8 cellular contexts compared by ENCODE assay signal in genomic region chr2:223797811-223798721, GRCh38. TPM values are rescaled to one million over a fixed set of nuclear protein-coding genes. Genes with fewer than 3 reads are reported as not detected.
A peak's percentile ranks its signal among the peaks of the same experiment; 100 is the strongest.
DNase-seq lines count a peak whose midpoint lies in the region; ATAC-seq and TF ChIP-seq lines count a peak whose summit lies in the region.

No MANE protein-coding gene starts in this region.

- H3K9me2 ChIP-seq in OCI-LY1 (ENCODE audit: low read depth, low read length): no peaks in the 10 kb centered on the region

- H3K79me2 ChIP-seq in OCI-LY1 (ENCODE audit: insufficient read depth, low read length) (peaks cover 56% of the 10 kb centered on the region), neural progenitor cell (ENCODE audit: low read depth) (no peaks in the 10 kb centered on the region)

- intact Hi-C loops in lower leg skin (cut with DNase I; ENCODE audit: low total_unique reads): no loop called here

- no peak overlapping the region for H3K27ac Mint-ChIP-seq in neural progenitor cell

- no peak for TF ChIP-seq POLR2A in lower leg skin (IDR thresholded peaks at IDR 0.05)

- no peaks in the 10 kb centered on the region for H3K4me1 Mint-ChIP-seq in neural progenitor cell

- H3K4me3 ChIP-seq in GM06990 (replicated peaks; ENCODE audit: low read depth, low read length) (no peak overlapping the region), OCI-LY1 (ENCODE audit: low read depth, low read length, poor library complexity, severe bottlenecking) (no peak overlapping the region), epithelial cell of proximal tubule (ENCODE audit: low read depth, low read length) (no peak overlapping the region), neural progenitor cell (no peak overlapping the region), lower leg skin (ENCODE audit: low read depth, poor library complexity, severe bottlenecking) (no peak overlapping the region)

- 79 to 83% methylated on average over 4 of the region's 4 CpGs for WGBS in lower leg skin, 2 donors

- peaks cover 3% of the 10 kb centered on the region for H3K27me3 Mint-ChIP-seq in neural progenitor cell (ENCODE audit: insufficient read depth, low read depth)

- H3K27me3 ChIP-seq in GM06990 (replicated peaks; ENCODE audit: control insufficient read depth, insufficient read depth, low read length) (no peaks in the 10 kb centered on the region), OCI-LY1 (ENCODE audit: insufficient read depth, low read length) (no peaks in the 10 kb centered on the region), neural progenitor cell (no peaks in the 10 kb centered on the region)

- H4K20me1 ChIP-seq in OCI-LY1 (ENCODE audit: insufficient read depth, low read length) (no peaks in the 10 kb centered on the region), neural progenitor cell (ENCODE audit: low read depth) (no peaks in the 10 kb centered on the region)

- H3K27ac ChIP-seq in OCI-LY1 (ENCODE audit: low read depth, low read length, poor library complexity, severe bottlenecking) (peak overlapping the region; percentile 76), neural progenitor cell (no peak overlapping the region)

- H3K9me3 Mint-ChIP-seq in neural progenitor cell: peaks cover 2% of the 10 kb centered on the region

- no peaks in the 10 kb centered on the region for H3K36me3 Mint-ChIP-seq in neural progenitor cell

- H3K4me3 Mint-ChIP-seq in neural progenitor cell: no peak overlapping the region

- H3K4me1 ChIP-seq in OCI-LY1 (ENCODE audit: insufficient read depth, low read length, severe bottlenecking): peaks cover 50% of the 10 kb centered on the region
- H3K4me1 ChIP-seq in neural progenitor cell: no peaks in the 10 kb centered on the region

- H3K4me2 ChIP-seq in OCI-LY1 (ENCODE audit: low read length) (peak overlapping the region; percentile 30; the same call in 1 of the 2 replicates), neural progenitor cell (no peak overlapping the region)

- DNase-seq in GM06990 (ENCODE audit: extremely low read depth, insufficient read length): peak; percentile 55
- DNase-seq in epithelial cell of proximal tubule (ENCODE audit: low read depth): no peak
- peak; percentile 39 for DNase-seq in neural progenitor cell (ENCODE audit: low spot score)
- DNase-seq in lower leg skin (ENCODE audit: low spot score in 2 of 2): no peak
- DNase-seq in NCI-H187 treated with DMSO at 0.1 percent for 48 hours (lab: John Stamatoyannopoulos, UW): no peak

- no peaks in the 10 kb centered on the region; the same call in 1 of the 2 replicates for H3F3A ChIP-seq in OCI-LY1 (ENCODE audit: insufficient read depth, low read length)
- no peaks in the 10 kb centered on the region for H3F3A ChIP-seq in neural progenitor cell (ENCODE audit: low read depth)

- H3K36me3 ChIP-seq in GM06990 (ENCODE audit: control insufficient read depth, insufficient read depth, low read length): no peaks in the 10 kb centered on the region
- H3K36me3 ChIP-seq in OCI-LY1 (ENCODE audit: insufficient read depth, low read length): no peaks in the 10 kb centered on the region; the same call in 1 of the 2 replicates
- H3K36me3 ChIP-seq in neural progenitor cell: no peaks in the 10 kb centered on the region

- TF ChIP-seq CTCF in GM06990 (IDR thresholded peaks at IDR 0.05; ENCODE audit: insufficient read depth, low read length, poor library complexity, severe bottlenecking) (peak; percentile 25), OCI-LY1 (IDR thresholded peaks at IDR 0.05; ENCODE audit: low read length) (peak; percentile 36; the same call in 1 of the 2 replicates), epithelial cell of proximal tubule (conservative IDR thresholded peaks at IDR 0.05; ENCODE audit: low read depth, low read length) (peak; percentile 74), neural progenitor cell (IDR thresholded peaks at IDR 0.05) (peak; percentile 65), lower leg skin (IDR thresholded peaks at IDR 0.05) (no peak)

- no peak overlapping the region for H2AFZ ChIP-seq in OCI-LY1 (ENCODE audit: low read length)
- H2AFZ ChIP-seq in neural progenitor cell (replicated peaks): no peak overlapping the region

- H3K9me3 ChIP-seq in OCI-LY1 (ENCODE audit: low read length): no peaks in the 10 kb centered on the region
- H3K9me3 ChIP-seq in neural progenitor cell (ENCODE audit: low read depth): no peaks in the 10 kb centered on the region

- ATAC-seq in GM21381 (IDR thresholded peaks at IDR 0.05; ENCODE audit: unreplicated experiment) (peak; percentile 99), HG03520 (IDR thresholded peaks at IDR 0.05; ENCODE audit: unreplicated experiment) (peak; percentile 99)

- no peak overlapping the region for H3K9ac ChIP-seq in OCI-LY1 (ENCODE audit: low read length)
- H3K9ac ChIP-seq in neural progenitor cell: no peak overlapping the region

RNA-seq across cellular contexts. Expression of gene AP1S3, which starts 39.3 kb away (rescaled TPM):
- total RNA-seq in epithelial cell of proximal tubule: 28.4 and 28.8 TPM in 2 replicates
- 4.9 and 5.1 TPM in 2 replicates for total RNA-seq in neural progenitor cell (ENCODE audit: low replicate concordance)
- total RNA-seq in lower leg skin: 1 to 10 TPM in 3 of 4 donors, under 1 TPM in 1; 0.80 to 6.4 (median 1.7) TPM

Comparison
In these comparisons a context has a peak if more than half of its experiments do, and no peak if none do; other contexts are left out.
1. DNase-seq: peak in GM06990 (single experiment) and neural progenitor cell (single experiment); none in epithelial cell of proximal tubule (single experiment), lower leg skin (0 of 2) and NCI-H187 treated with DMSO at 0.1 percent for 48 hours (single experiment).
2. CTCF ChIP-seq: peak in GM06990 (single experiment), OCI-LY1 (single experiment), epithelial cell of proximal tubule (single experiment) and neural progenitor cell (single experiment); none in lower leg skin (0 of 3).